In genomic region chr6:10567256-10568041, GRCh38 we compare ENCODE assay signal across 23 cellular contexts. TPM values are rescaled to one million over a fixed set of nuclear protein-coding genes. Genes with fewer than 3 reads are reported as not detected.
A peak's percentile ranks its signal among the peaks of the same experiment; 100 is the strongest.
DNase-seq lines count a peak whose midpoint lies in the region; ATAC-seq, FAIRE-seq and TF ChIP-seq lines count a peak whose summit lies in the region.
"Had no signal": no experiment of that assay in that cellular context is flagged by ENCODE, and none has a peak within 500 bp of the region (broad histone marks: within the 10 kb centered on the region; RNA-seq: fewer than 3 reads in every experiment).

No MANE protein-coding gene starts in this region.

- H3K27me3 ChIP-seq in bronchial epithelial cell (ENCODE audit: control insufficient read depth, insufficient read depth, low read length) (no peaks in the 10 kb centered on the region), stomach (no peaks in the 10 kb centered on the region), right cardiac atrium (ENCODE audit: control insufficient read depth, insufficient read depth) (no peaks in the 10 kb centered on the region)

- intact Hi-C loops in left colon (cut with DNase I, micrococcal nuclease): no loop called here
- intact Hi-C loops in stomach (cut with DNase I; ENCODE audit: low total_unique reads): no loop called here
- intact Hi-C loops in right cardiac atrium (cut with DNase I): no loop called here

- H3K27ac ChIP-seq in stomach: peak overlapping the region in 3 of 5 donors; percentile 8 to 21 (median 11)
- H3K27ac ChIP-seq in right cardiac atrium (ENCODE audit: low read length): no peak overlapping the region
- H3K27ac ChIP-seq: SK-N-MC had no signal

- H3K36me3 ChIP-seq in bronchial epithelial cell (ENCODE audit: control insufficient read depth, insufficient read depth, low read length) (no peaks in the 10 kb centered on the region), stomach (no peaks in the 10 kb centered on the region)

- WGBS in stomach, 5 donors: 52 to 66% (median 53%) methylated on average over 6 of the region's 6 CpGs
- 59% methylated on average over 6 of the region's 6 CpGs for WGBS in right cardiac atrium

- H3K9me3 ChIP-seq in stomach (no peaks in the 10 kb centered on the region), right cardiac atrium (ENCODE audit: control insufficient read depth, low read length) (no peaks in the 10 kb centered on the region)

- peaks cover 0 to 21% (median 6%) of the 10 kb centered on the region in 4 donors for H3K4me1 ChIP-seq in stomach
- no peaks in the 10 kb centered on the region for H3K4me1 ChIP-seq in right cardiac atrium (ENCODE audit: control insufficient read depth, insufficient read depth, low read length)

- peak; percentile 3 for DNase-seq in HS-5 (ENCODE audit: low read depth)
- DNase-seq in bronchial epithelial cell (ENCODE audit: low read depth): peak; percentile 21
- no peak for DNase-seq in left colon
- no peak for DNase-seq in stomach
- DNase-seq in amygdala (lab: John Stamatoyannopoulos, UW): no peak
- DNase-seq in right cardiac atrium: no peak
- DNase-seq in 8988T: no peak
- DNase-seq: activated CD4-positive, alpha-beta T cell treated with anti-CD3 and anti-CD28 coated beads for 36 hours; activated T-cell treated with anti-CD3 and anti-CD28 coated beads for 4 hours; AML-193; aorta; CD4-positive, alpha-beta T cell; central memory CD4-positive, alpha-beta T cell; DMS 273 treated with DMSO at 0.1 percent for 48 hours; NCI-H146; NCI-H446 treated with DMSO at 0.1 percent for 48 hours; stimulated activated naive CD8-positive, alpha-beta T cell treated with anti-CD3 and anti-CD28 coated beads, Interleukin-15, Interleukin-2, amounts not matched to agents 100 U/mL and 50 U/mL, for 24 hours had no signal

- ATAC-seq in left colon (peak; percentile 74), right cardiac atrium (no peak), GM19351 (IDR thresholded peaks at IDR 0.05; ENCODE audit: unreplicated experiment) (no peak)
- ATAC-seq: activated CD4-positive, alpha-beta T cell treated with anti-CD3 and anti-CD28 coated beads for 36 hours; activated naive CD4-positive, alpha-beta T cell treated with anti-CD3 and anti-CD28 coated beads, Interleukin-2, amount 50 U/mL, for 72 hours; stimulated activated naive CD8-positive, alpha-beta T cell treated with anti-CD3 and anti-CD28 coated beads, Interleukin-15, Interleukin-2, amounts not matched to agents 100 U/mL and 50 U/mL, for 24 hours had no signal

- H3K4me3 ChIP-seq in bronchial epithelial cell (ENCODE audit: low read depth, low read length): no peak overlapping the region
- H3K4me3 ChIP-seq in stomach: no peak overlapping the region
- no peak overlapping the region for H3K4me3 ChIP-seq in right cardiac atrium (ENCODE audit: low read length)
- H3K4me3 ChIP-seq: lung, SK-N-MC had no signal

- TF ChIP-seq CTCF in bronchial epithelial cell (IDR thresholded peaks at IDR 0.05; ENCODE audit: insufficient read depth, low read length, severe bottlenecking): no peak
- TF ChIP-seq CTCF in stomach (IDR thresholded peaks at IDR 0.05): no peak

- TF ChIP-seq EP300 in stomach (IDR thresholded peaks at IDR 0.05): no peak

- no peak for FAIRE-seq in bronchial epithelial cell (lab: Jason Lieb, UNC)
- FAIRE-seq: endometrium, keratinocyte had no signal

- no peak for TF ChIP-seq POLR2A in stomach (IDR thresholded peaks at IDR 0.05)

RNA-seq across cellular contexts. Expression of gene GCNT2, which starts 46.3 kb away (rescaled TPM):
- total RNA-seq in bronchial epithelial cell (10.3 and 15.5 TPM in 2 replicates), left colon (10 to 100 TPM; 12.2 to 20.3 TPM), stomach (100 to 1,000 TPM in 1 of 5 donors, 10 to 100 TPM in 4; 22.0 to 132 (median 50.0) TPM), right cardiac atrium (10 to 100 TPM in 1 of 4 donors, 1 to 10 TPM in 3; 5.2 to 10.4 (median 7.7) TPM)
- polyA plus RNA-seq in stomach (10 to 100 TPM in 1 of 3 donors, 1 to 10 TPM in 2; 4.5 to 11.6 (median 7.3) TPM), right cardiac atrium (3.4 TPM)

Comparison
In these comparisons a context has a peak if more than half of its experiments do, and no peak if none do; other contexts are left out.
1. DNase-seq: peak in HS-5 (single experiment) and bronchial epithelial cell (single experiment); none in left colon (0 of 2), stomach (single experiment), amygdala (0 of 56), right cardiac atrium (0 of 3) and 8988T (single experiment).